In the genomic region with DNA sequence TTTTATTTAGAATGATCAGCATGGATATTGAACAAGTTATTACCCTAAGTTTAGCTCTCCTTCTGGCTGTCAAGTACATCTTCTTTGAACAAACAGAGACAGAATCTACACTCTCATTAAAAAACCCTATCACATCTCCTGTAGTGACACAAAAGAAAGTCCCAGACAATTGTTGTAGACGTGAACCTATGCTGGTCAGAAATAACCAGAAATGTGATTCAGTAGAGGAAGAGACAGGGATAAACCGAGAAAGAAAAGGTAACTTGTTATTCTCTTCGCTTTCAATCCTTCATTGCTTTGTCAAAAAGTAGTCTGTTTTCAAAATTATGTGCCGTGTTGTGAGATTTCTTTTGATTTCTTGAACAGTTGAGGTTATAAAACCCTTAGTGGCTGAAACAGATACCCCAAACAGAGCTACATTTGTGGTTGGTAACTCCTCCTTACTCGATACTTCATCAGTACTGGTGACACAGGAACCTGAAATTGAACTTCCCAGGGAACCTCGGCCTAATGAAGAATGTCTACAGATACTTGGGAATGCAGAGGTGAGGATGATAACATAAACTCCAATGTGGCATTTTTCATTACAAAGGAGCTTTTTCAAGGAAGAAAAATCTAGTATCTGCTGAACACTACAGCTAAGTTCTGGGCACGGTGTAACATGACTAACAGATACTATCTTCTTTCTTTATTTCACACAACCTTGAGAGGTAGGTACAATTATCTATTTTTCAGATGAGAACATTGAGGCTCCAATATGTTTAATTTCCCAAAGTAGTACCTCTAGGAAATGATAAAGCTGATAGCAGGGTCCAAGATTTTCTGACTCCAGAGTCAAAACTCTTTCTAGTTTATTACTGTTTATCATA, we compare ENCODE assay signal across 17 cellular contexts. TPM values are rescaled to one million over a fixed set of nuclear protein-coding genes. Genes with fewer than 3 reads are reported as not detected.
DNase-seq lines count a peak whose midpoint lies in the region; ATAC-seq and TF ChIP-seq lines count a peak whose summit lies in the region.
"Had no signal": no experiment of that assay in that cellular context is flagged by ENCODE, and none has a peak within 500 bp of the region (broad histone marks: within the 10 kb centered on the region; RNA-seq: fewer than 3 reads in every experiment).

No MANE protein-coding gene starts in this region.

- H3K4me3 ChIP-seq in A673 (ENCODE audit: low read depth, low read length, poor library complexity, severe bottlenecking) (no peak overlapping the region), Panc1 (ENCODE audit: low read depth in 2 of 2, low read length in 2 of 2) (no peak overlapping the region), hepatocyte (no peak overlapping the region)
- no peak overlapping the region for H3K4me3 ChIP-seq in CD4-positive, alpha-beta memory T cell (ENCODE audit: low read length in 2 of 2)
- H3K4me3 ChIP-seq: prostate gland had no signal

- WGBS in hepatocyte (ENCODE audit: low lambda C conversion rate, missing lambda C conversion rate): 97% methylated on average over 7 of the region's 7 CpGs

- H3K4me1 ChIP-seq in A673 (ENCODE audit: insufficient read depth, low read length, poor library complexity, severe bottlenecking) (no peaks in the 10 kb centered on the region), Panc1 (ENCODE audit: control insufficient read depth, insufficient read depth, low read length) (no peaks in the 10 kb centered on the region), hepatocyte (ENCODE audit: insufficient read depth) (no peaks in the 10 kb centered on the region)
- H3K4me1 ChIP-seq in CD4-positive, alpha-beta memory T cell (ENCODE audit: insufficient read depth, low read length): no peaks in the 10 kb centered on the region
- H3K4me1 ChIP-seq: prostate gland had no signal

- no peak overlapping the region for H3K4me3 Mint-ChIP-seq in CD4-positive, alpha-beta memory T cell
- no peak overlapping the region for H3K4me3 Mint-ChIP-seq in activated naive CD8-positive, alpha-beta T cell treated with anti-CD3 and anti-CD28 coated beads, Interleukin-2, amount 50 U/mL, for 24 hours

- H3K9me3 Mint-ChIP-seq in CD4-positive, alpha-beta memory T cell: no peaks in the 10 kb centered on the region
- no peaks in the 10 kb centered on the region for H3K9me3 Mint-ChIP-seq in activated naive CD8-positive, alpha-beta T cell treated with anti-CD3 and anti-CD28 coated beads, Interleukin-2, amount 50 U/mL, for 24 hours

- TF ChIP-seq CTCF in A673 (conservative IDR thresholded peaks at IDR 0.05; ENCODE audit: low read depth, low read length): no peak
- no peak for TF ChIP-seq CTCF in Panc1 (IDR thresholded peaks at IDR 0.05)
- no peak for TF ChIP-seq CTCF in GM13976 (IDR thresholded peaks at IDR 0.05; ENCODE audit: borderline replicate concordance, control extremely low read depth, extremely low read depth, insufficient read depth, missing control alignments)
- no peak for TF ChIP-seq CTCF in hepatocyte (IDR thresholded peaks at IDR 0.05; ENCODE audit: poor library complexity)

- intact Hi-C loops in A673 (cut with micrococcal nuclease; ENCODE audit: unreplicated experiment): no loop called here
- intact Hi-C loops in CD4-positive, alpha-beta memory T cell (cut with micrococcal nuclease): no loop called here
- intact Hi-C loops in Panc1 (cut with micrococcal nuclease; ENCODE audit: unreplicated experiment): no loop called here

- H3K9me3 ChIP-seq in A673 (ENCODE audit: low read depth, low read length, poor library complexity, severe bottlenecking) (no peaks in the 10 kb centered on the region), Panc1 (ENCODE audit: control insufficient read depth, insufficient read depth, low read depth, low read length) (no peaks in the 10 kb centered on the region), hepatocyte (ENCODE audit: low read depth) (no peaks in the 10 kb centered on the region)
- no peaks in the 10 kb centered on the region for H3K9me3 ChIP-seq in CD4-positive, alpha-beta memory T cell (ENCODE audit: control insufficient read depth in 1 of 2, low read length in 2 of 2)
- H3K9me3 ChIP-seq: prostate gland had no signal

- H3K4me2 ChIP-seq in hepatocyte: no peak overlapping the region

- in situ Hi-C loops in Panc1 (cut with HindIII; ENCODE audit: low pct_unique_long_range_greater_than_20kb, low sequenced_read_pairs) (no loop called here), GM13976 (cut with MboI; ENCODE audit: low sequenced_read_pairs, unreplicated experiment) (no loop called here)

- POLR2A ChIA-PET in A673 (lab: Charles Lee; ENCODE audit: low non-redundant PET) (no interaction called here), Panc1 (lab: Charles Lee) (interaction anchor here (1.5 kb wide), 1 partner anchor 14 kb away, joined by 5 read pairs; the partner anchor contains the start of gene HMGCR)
- POLR2A ChIA-PET in CD4-positive, alpha-beta memory T cell (lab: Charles Lee; ENCODE audit: partially characterized antibody): no interaction called here

- DNase-seq in A673 (ENCODE audit: low spot score): no peak
- DNase-seq in CD4-positive, alpha-beta memory T cell: no peak
- no peak for DNase-seq in Panc1 (ENCODE audit: low read depth, low spot score)
- no peak for DNase-seq in activated naive CD8-positive, alpha-beta T cell treated with anti-CD3 and anti-CD28 coated beads, Interleukin-2, amount 50 U/mL, for 24 hours
- no peak for DNase-seq in GM13976 (ENCODE audit: low spot score)
- DNase-seq in hepatocyte (ENCODE audit: low spot score): no peak
- DNase-seq: activated CD4-positive, alpha-beta T cell treated with anti-CD3 and anti-CD28 coated beads for 1 hour; anterior cingulate cortex; central memory CD4-positive, alpha-beta T cell; foreskin fibroblast; HCEC 1CT; NCI-H1417 treated with DMSO at 0.1 percent for 48 hours; NCI-H526; trophoblast cell had no signal

- H3K79me2 ChIP-seq in hepatocyte: peaks cover 66% of the 10 kb centered on the region

- CTCF ChIA-PET in A673 (lab: Charles Lee): no interaction called here
- CTCF ChIA-PET in CD4-positive, alpha-beta memory T cell (lab: Charles Lee; ENCODE audit: partially characterized antibody): interaction anchor here (1.6 kb wide), 1 partner anchor 14 kb away, joined by 3 read pairs; the partner anchor contains the start of gene HMGCR
- CTCF ChIA-PET in Panc1 (lab: Charles Lee): interaction anchor here (0.6 kb wide), 1 partner anchor 380 kb away, joined by 3 read pairs; no protein-coding TSS in a partner anchor

- H3K4me1 Mint-ChIP-seq in CD4-positive, alpha-beta memory T cell: no peaks in the 10 kb centered on the region
- H3K4me1 Mint-ChIP-seq in activated naive CD8-positive, alpha-beta T cell treated with anti-CD3 and anti-CD28 coated beads, Interleukin-2, amount 50 U/mL, for 24 hours: peaks cover 16% of the 10 kb centered on the region

- no peak overlapping the region for H2AFZ ChIP-seq in hepatocyte

- ATAC-seq in Panc1 (no peak), GM18907 (IDR thresholded peaks at IDR 0.05; ENCODE audit: unreplicated experiment) (no peak)
- peak; percentile 71 for ATAC-seq in activated naive CD8-positive, alpha-beta T cell treated with anti-CD3 and anti-CD28 coated beads, Interleukin-2, amount 50 U/mL, for 24 hours

- H3K27me3 Mint-ChIP-seq in CD4-positive, alpha-beta memory T cell: no peaks in the 10 kb centered on the region
- H3K27me3 Mint-ChIP-seq in activated naive CD8-positive, alpha-beta T cell treated with anti-CD3 and anti-CD28 coated beads, Interleukin-2, amount 50 U/mL, for 24 hours: no peaks in the 10 kb centered on the region

- H3K27me3 ChIP-seq in A673 (replicated peaks; ENCODE audit: insufficient read depth, low read depth, low read length, poor library complexity) (no peaks in the 10 kb centered on the region), Panc1 (ENCODE audit: control insufficient read depth, insufficient read depth, low read length) (no peaks in the 10 kb centered on the region), hepatocyte (no peaks in the 10 kb centered on the region)
- H3K27me3 ChIP-seq in CD4-positive, alpha-beta memory T cell (ENCODE audit: insufficient read depth, low read length): no peaks in the 10 kb centered on the region

- H3K27ac ChIP-seq in A673 (ENCODE audit: low read depth, low read length, poor library complexity, severe bottlenecking): no peak overlapping the region
- no peak overlapping the region for H3K27ac ChIP-seq in CD4-positive, alpha-beta memory T cell (ENCODE audit: low read depth, low read length)
- no peak overlapping the region for H3K27ac ChIP-seq in Panc1 (ENCODE audit: low read length)
- no peak overlapping the region for H3K27ac ChIP-seq in hepatocyte
- H3K27ac ChIP-seq: epithelial cell of prostate, prostate gland had no signal

- peaks cover 53% of the 10 kb centered on the region for H4K20me1 ChIP-seq in hepatocyte (ENCODE audit: insufficient read depth, poor library complexity, severe bottlenecking)

- no peaks in the 10 kb centered on the region for H3K9me2 ChIP-seq in hepatocyte (replicated peaks; ENCODE audit: insufficient read depth)

- H3K27ac Mint-ChIP-seq in CD4-positive, alpha-beta memory T cell: peak overlapping the region in 4 of 7 donors; percentile 28 to 57 (median 46)
- H3K27ac Mint-ChIP-seq in activated naive CD8-positive, alpha-beta T cell treated with anti-CD3 and anti-CD28 coated beads, Interleukin-2, amount 50 U/mL, for 24 hours: peak overlapping the region; percentile 43

- H3K36me3 Mint-ChIP-seq in CD4-positive, alpha-beta memory T cell: peaks cover 54 to 69% of the 10 kb centered on the region in 2 donors
- H3K36me3 Mint-ChIP-seq in activated naive CD8-positive, alpha-beta T cell treated with anti-CD3 and anti-CD28 coated beads, Interleukin-2, amount 50 U/mL, for 24 hours (ENCODE audit: low read depth): peaks cover 59% of the 10 kb centered on the region

- H3K36me3 ChIP-seq in A673 (ENCODE audit: insufficient read depth, low read length, poor library complexity, severe bottlenecking): peaks cover 99% of the 10 kb centered on the region
- peaks cover 54% of the 10 kb centered on the region for H3K36me3 ChIP-seq in CD4-positive, alpha-beta memory T cell (ENCODE audit: insufficient read depth, low read length)
- H3K36me3 ChIP-seq in Panc1 (ENCODE audit: control insufficient read depth, insufficient read depth, low read length): peaks cover 77% of the 10 kb centered on the region
- H3K36me3 ChIP-seq in hepatocyte (replicated peaks; ENCODE audit: insufficient read depth, low read depth): peaks cover 43% of the 10 kb centered on the region

- BruUV-seq in A673 (replicated peaks; lab: Mats Ljungman, UMichigan): TSS peak; percentile 8
- TSS peak; percentile 27 for BruUV-seq in Panc1 (replicated peaks; lab: Mats Ljungman, UMichigan)

RNA-seq across cellular contexts. Expression of gene HMGCR, which starts 14.3 kb away (rescaled TPM):
- 127 and 168 TPM in 2 replicates for total RNA-seq in A673 (2021)
- 10 to 100 TPM; 39.6 to 43.0 TPM for total RNA-seq in CD4-positive, alpha-beta memory T cell
- polyA plus RNA-seq in CD4-positive, alpha-beta memory T cell: 10 to 100 TPM in 1 of 2 donors, 1 to 10 TPM in 1; 8.3 to 11.4 TPM
- total RNA-seq in Panc1 (2021; ENCODE audit: unreplicated experiment): 113 TPM
- polyA plus RNA-seq in Panc1 (2012; ENCODE audit: insufficient read length): 44.5 TPM
- total RNA-seq in hepatocyte: 207 and 208 TPM in 2 replicates
- polyA plus RNA-seq in hepatocyte: 70.2 and 76.1 TPM in 2 replicates
